Comparison of ENCODE assay signal across 1 cellular context in genomic region chr2:144695661-144696060, GRCh38.
TF ChIP-seq lines count a peak whose summit lies in the region.

No MANE protein-coding gene starts in this region.

TF ChIP-seq in K562, 482 proteins besides CTCF, POLR2A, EP300 and RAD21 (continued from another document):
- no peak for TF ChIP-seq BCLAF1 (IDR thresholded peaks at IDR 0.05; ENCODE audit: borderline replicate concordance in 1 of 2, control insufficient read depth in 1 of 2, low read depth in 2 of 2, low read length in 1 of 2)
- TF ChIP-seq HNRNPL (IDR thresholded peaks at IDR 0.05; ENCODE audit: low read depth, low read length), result no peak
- peak; percentile 69 for TF ChIP-seq RBM25 (IDR thresholded peaks at IDR 0.05; ENCODE audit: low read depth, low read length, severe bottlenecking)
- peak; percentile 91 for TF ChIP-seq NFYB (IDR thresholded peaks at IDR 0.05; ENCODE audit: extremely low read depth, insufficient read length)
- TF ChIP-seq ZNF140 (CRISPR knock-in tag; IDR thresholded peaks at IDR 0.05), result no peak
- TF ChIP-seq SIN3B (IDR thresholded peaks at IDR 0.05; ENCODE audit: low read depth), result no peak
- no peak for TF ChIP-seq IRF2 (CRISPR knock-in tag; IDR thresholded peaks at IDR 0.05)
- TF ChIP-seq, protein P1, sequence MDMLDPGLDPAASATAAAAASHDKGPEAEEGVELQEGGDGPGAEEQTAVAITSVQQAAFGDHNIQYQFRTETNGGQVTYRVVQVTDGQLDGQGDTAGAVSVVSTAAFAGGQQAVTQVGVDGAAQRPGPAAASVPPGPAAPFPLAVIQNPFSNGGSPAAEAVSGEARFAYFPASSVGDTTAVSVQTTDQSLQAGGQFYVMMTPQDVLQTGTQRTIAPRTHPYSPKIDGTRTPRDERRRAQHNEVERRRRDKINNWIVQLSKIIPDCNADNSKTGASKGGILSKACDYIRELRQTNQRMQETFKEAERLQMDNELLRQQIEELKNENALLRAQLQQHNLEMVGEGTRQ (CRISPR knock-in tag; IDR thresholded peaks at IDR 0.05), result peak; percentile 78
- TF ChIP-seq TEAD4 (IDR thresholded peaks at IDR 0.05; ENCODE audit: low read length), result no peak
- no peak for TF ChIP-seq TEAD4 (CRISPR knock-in tag; IDR thresholded peaks at IDR 0.05; ENCODE audit: borderline replicate concordance)
